ENCODE assay signal across 1 cellular context in genomic region chr17:75558666-75559530, GRCh38.
TF ChIP-seq lines count a peak whose summit lies in the region.

No MANE protein-coding gene starts in this region.

TF ChIP-seq in HCT116, 20 proteins besides CTCF, POLR2A, EP300 and RAD21 (continued from another document):
- TF ChIP-seq, protein P1, sequence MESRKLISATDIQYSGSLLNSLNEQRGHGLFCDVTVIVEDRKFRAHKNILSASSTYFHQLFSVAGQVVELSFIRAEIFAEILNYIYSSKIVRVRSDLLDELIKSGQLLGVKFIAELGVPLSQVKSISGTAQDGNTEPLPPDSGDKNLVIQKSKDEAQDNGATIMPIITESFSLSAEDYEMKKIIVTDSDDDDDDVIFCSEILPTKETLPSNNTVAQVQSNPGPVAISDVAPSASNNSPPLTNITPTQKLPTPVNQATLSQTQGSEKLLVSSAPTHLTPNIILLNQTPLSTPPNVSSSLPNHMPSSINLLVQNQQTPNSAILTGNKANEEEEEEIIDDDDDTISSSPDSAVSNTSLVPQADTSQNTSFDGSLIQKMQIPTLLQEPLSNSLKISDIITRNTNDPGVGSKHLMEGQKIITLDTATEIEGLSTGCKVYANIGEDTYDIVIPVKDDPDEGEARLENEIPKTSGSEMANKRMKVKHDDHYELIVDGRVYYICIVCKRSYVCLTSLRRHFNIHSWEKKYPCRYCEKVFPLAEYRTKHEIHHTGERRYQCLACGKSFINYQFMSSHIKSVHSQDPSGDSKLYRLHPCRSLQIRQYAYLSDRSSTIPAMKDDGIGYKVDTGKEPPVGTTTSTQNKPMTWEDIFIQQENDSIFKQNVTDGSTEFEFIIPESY (IDR thresholded peaks at IDR 0.05; ENCODE audit: extremely low read depth, insufficient replicate concordance, low read length), result no peak
- no peak for TF ChIP-seq SRF (IDR thresholded peaks at IDR 0.05; ENCODE audit: low read depth)
- TF ChIP-seq ZNF274 (IDR thresholded peaks at IDR 0.05; ENCODE audit: low read depth, low read length), result no peak
